In genomic region chr12:109951751-109952150, GRCh38 we compare ENCODE assay signal across 10 cellular contexts. TPM values are rescaled to one million over a fixed set of nuclear protein-coding genes. Genes with fewer than 3 reads are reported as not detected.
DNase-seq lines count a peak whose midpoint lies in the region; ATAC-seq and TF ChIP-seq lines count a peak whose summit lies in the region.
"Had no signal": no experiment of that assay in that cellular context is flagged by ENCODE, and none has a peak within 500 bp of the region (broad histone marks: within the 10 kb centered on the region; RNA-seq: fewer than 3 reads in every experiment).

No MANE protein-coding gene starts in this region.

- no peak overlapping the region for H2BK120ac ChIP-seq in neuronal stem cell (ENCODE audit: low read depth, low read length)

- peak overlapping the region; percentile 24 for H3K27ac Mint-ChIP-seq in CD8-positive, alpha-beta T cell

- H4K20me1 ChIP-seq in OCI-LY3 (ENCODE audit: insufficient read depth, low read length), result peaks cover 7% of the 10 kb centered on the region

- intact Hi-C loops in CD8-positive, alpha-beta T cell (cut with DNase I, micrococcal nuclease), result no loop called here
- intact Hi-C loops in vagina (cut with DNase I), result no loop called here

- no peak overlapping the region for H3K4me3 Mint-ChIP-seq in CD8-positive, alpha-beta T cell
- H3K4me3 Mint-ChIP-seq: activated CD8-positive, alpha-beta T cell treated with anti-CD3 and anti-CD28 coated beads, Interleukin-2, amount 10 ng/mL, durations not matched to agents 7 days and 5 days had no signal

- no peaks in the 10 kb centered on the region for H3K9me3 ChIP-seq in CD8-positive, alpha-beta T cell (ENCODE audit: low read length)
- H3K9me3 ChIP-seq in OCI-LY3 (ENCODE audit: insufficient read depth, low read length), result no peaks in the 10 kb centered on the region
- H3K9me3 ChIP-seq in neuronal stem cell (replicated peaks in 1 of 2; ENCODE audit: control insufficient read depth in 2 of 2, insufficient read depth in 1 of 2, low read depth in 1 of 2, low read length in 2 of 2), result no peaks in the 10 kb centered on the region
- no peaks in the 10 kb centered on the region for H3K9me3 ChIP-seq in vagina

- H4K8ac ChIP-seq in neuronal stem cell (ENCODE audit: low read depth, low read length), result peak overlapping the region; percentile 45

- H2AFZ ChIP-seq in OCI-LY3 (ENCODE audit: low read depth, low read length) (no peak overlapping the region), neuronal stem cell (ENCODE audit: low read length) (no peak overlapping the region)

- H3K18ac ChIP-seq in neuronal stem cell (ENCODE audit: low read length), result no peak overlapping the region

- H3K27me3 Mint-ChIP-seq in CD8-positive, alpha-beta T cell (ENCODE audit: low read depth), result no peaks in the 10 kb centered on the region

- H4K91ac ChIP-seq in neuronal stem cell (ENCODE audit: low read depth, low read length, poor library complexity), result no peak overlapping the region

- ATAC-seq in CD8-positive, alpha-beta T cell, result no peak
- no peak for ATAC-seq in HG02610 (IDR thresholded peaks at IDR 0.05; ENCODE audit: unreplicated experiment)
- ATAC-seq in HG02885 (IDR thresholded peaks at IDR 0.05; ENCODE audit: poor library complexity, unreplicated experiment), result no peak
- ATAC-seq: K562 had no signal

- WGBS in neuronal stem cell (ENCODE audit: extremely low coverage in 2 of 2, insufficient read length in 2 of 2, insufficient replicate concordance in 1 of 2), 2 donors, result no CpG with 5 or more reads among the region's 7 CpGs

- POLR2A ChIA-PET in CD8-positive, alpha-beta T cell (lab: Charles Lee), result no interaction called here

- H3K27ac ChIP-seq in CD8-positive, alpha-beta T cell (ENCODE audit: low read depth, low read length), result no peak overlapping the region
- H3K27ac ChIP-seq in OCI-LY3 (ENCODE audit: low read length) (peak overlapping the region; percentile 58; the same call in 1 of the 2 replicates), neuronal stem cell (replicated peaks; ENCODE audit: low read length) (no peak overlapping the region), vagina (no peak overlapping the region)

- H3K36me3 ChIP-seq in CD8-positive, alpha-beta T cell (ENCODE audit: insufficient read depth, low read length), result peaks cover 43% of the 10 kb centered on the region
- H3K36me3 ChIP-seq in OCI-LY3 (replicated peaks; ENCODE audit: low read depth, low read length), result peaks cover 80% of the 10 kb centered on the region
- peaks cover 14 to 69% of the 10 kb centered on the region in 2 donors for H3K36me3 ChIP-seq in neuronal stem cell (replicated peaks in 1 of 2; ENCODE audit: control insufficient read depth in 2 of 2, insufficient read depth in 2 of 2, low read length in 2 of 2)
- peaks cover 0 to 40% of the 10 kb centered on the region in 2 donors for H3K36me3 ChIP-seq in vagina

- H2BK5ac ChIP-seq in neuronal stem cell (ENCODE audit: low read length), result no peak overlapping the region

- no peaks in the 10 kb centered on the region for H3K9me3 Mint-ChIP-seq in CD8-positive, alpha-beta T cell

- CTCF ChIA-PET in CD8-positive, alpha-beta T cell (lab: Charles Lee), result interaction anchor here (1.3 kb wide), 1 partner anchor 105 kb away, joined by 3 read pairs; no protein-coding TSS in a partner anchor

- no peak for TF ChIP-seq POLR2A in vagina (IDR thresholded peaks at IDR 0.05)

- peaks cover 13% of the 10 kb centered on the region; the same call in 1 of the 2 replicates for H3K79me2 ChIP-seq in OCI-LY3 (ENCODE audit: low read length)

- no peak overlapping the region for H2BK12ac ChIP-seq in neuronal stem cell (ENCODE audit: low read length)

- no peak overlapping the region for H3K9ac ChIP-seq in OCI-LY3 (ENCODE audit: low read length)
- peak overlapping the region; percentile 65 for H3K9ac ChIP-seq in neuronal stem cell (ENCODE audit: low read depth, low read length, poor library complexity)

- peaks cover 92% of the 10 kb centered on the region for H3K36me3 Mint-ChIP-seq in CD8-positive, alpha-beta T cell

- peak overlapping the region; percentile 40 for H3K23ac ChIP-seq in neuronal stem cell (ENCODE audit: low read depth, low read length, poor library complexity)

- H3K4me1 ChIP-seq in CD8-positive, alpha-beta T cell (ENCODE audit: insufficient read depth, low read length), result peaks cover 7% of the 10 kb centered on the region
- H3K4me1 ChIP-seq in OCI-LY3 (ENCODE audit: low read length), result peaks cover 44% of the 10 kb centered on the region
- peaks cover 15 to 43% of the 10 kb centered on the region in 2 donors for H3K4me1 ChIP-seq in neuronal stem cell (ENCODE audit: control insufficient read depth in 2 of 2, insufficient read depth in 1 of 2, low read depth in 1 of 2, low read length in 2 of 2)
- H3K4me1 ChIP-seq in vagina, result peaks cover 12% of the 10 kb centered on the region

- H3K14ac ChIP-seq in neuronal stem cell (ENCODE audit: low read length), result no peak overlapping the region

- no peak overlapping the region for H3K4ac ChIP-seq in neuronal stem cell (ENCODE audit: low read length)

- DNase-seq in CD8-positive, alpha-beta T cell, result no peak
- DNase-seq in epithelial cell of proximal tubule (ENCODE audit: low read depth), result peak; percentile 81
- DNase-seq in neuronal stem cell (ENCODE audit: low spot score), result no peak
- no peak for DNase-seq in NAMALWA (ENCODE audit: low spot score)
- no peak for DNase-seq in vagina (ENCODE audit: extremely low spot score in 2 of 2)
- DNase-seq: activated CD8-positive, alpha-beta T cell treated with anti-CD3 and anti-CD28 coated beads, Interleukin-2, amount 10 ng/mL, durations not matched to agents 7 days and 5 days had no signal

- H2AK5ac ChIP-seq in neuronal stem cell (ENCODE audit: low read depth, low read length), result no peak overlapping the region

- no peak overlapping the region for H2BK15ac ChIP-seq in neuronal stem cell (ENCODE audit: low read length)

- H3K79me1 ChIP-seq in neuronal stem cell (ENCODE audit: low read depth, low read length), result no peaks in the 10 kb centered on the region

- H3K4me2 ChIP-seq in OCI-LY3 (ENCODE audit: low read length) (no peak overlapping the region), neuronal stem cell (ENCODE audit: insufficient read depth, low read length, poor library complexity, severe bottlenecking) (no peak overlapping the region)

- H3K27me3 ChIP-seq in CD8-positive, alpha-beta T cell (ENCODE audit: insufficient read depth, low read length), result no peaks in the 10 kb centered on the region
- H3K27me3 ChIP-seq in OCI-LY3 (ENCODE audit: low read depth, low read length) (no peaks in the 10 kb centered on the region), neuronal stem cell (ENCODE audit: control insufficient read depth in 3 of 3, insufficient read depth in 3 of 3, low read depth in 1 of 3, low read length in 3 of 3) (no peaks in the 10 kb centered on the region), vagina (no peaks in the 10 kb centered on the region)

- no peak for TF ChIP-seq CTCF in CD8-positive, alpha-beta T cell (IDR thresholded peaks at IDR 0.05)
- TF ChIP-seq CTCF in OCI-LY3 (IDR thresholded peaks at IDR 0.05; ENCODE audit: low read depth, low read length), result no peak
- TF ChIP-seq CTCF in epithelial cell of proximal tubule (conservative IDR thresholded peaks at IDR 0.05; ENCODE audit: low read depth, low read length), result no peak
- TF ChIP-seq CTCF in vagina (IDR thresholded peaks at IDR 0.05), result no peak

- H3K4me3 ChIP-seq in CD8-positive, alpha-beta T cell (ENCODE audit: low read depth, low read length), result no peak overlapping the region
- H3K4me3 ChIP-seq in OCI-LY3 (ENCODE audit: low read length), result no peak overlapping the region
- no peak overlapping the region for H3K4me3 ChIP-seq in epithelial cell of proximal tubule (ENCODE audit: low read depth, low read length)
- H3K4me3 ChIP-seq in neuronal stem cell (ENCODE audit: low read length in 2 of 2), result no peak overlapping the region
- H3K4me3 ChIP-seq in vagina, result no peak overlapping the region
- H3K4me3 ChIP-seq: K562 had no signal

- H3K4me1 Mint-ChIP-seq in CD8-positive, alpha-beta T cell (ENCODE audit: low read depth), result peaks cover 20% of the 10 kb centered on the region

RNA-seq across cellular contexts. Expression of gene GIT2, which starts 44.4 kb away (rescaled TPM):
- 10 to 100 TPM; 47.6 to 57.9 TPM for total RNA-seq in CD8-positive, alpha-beta T cell
- total RNA-seq in epithelial cell of proximal tubule (19.2 and 20.1 TPM in 2 replicates), vagina (43.0 TPM)
- 13.3 TPM for polyA plus RNA-seq in neuronal stem cell (2013, experiment 1 of 2)
- polyA plus RNA-seq in neuronal stem cell (2013, experiment 2 of 2), result 13.8 TPM

RNA-seq across cellular contexts. Expression of gene ANKRD13A, which starts 47.5 kb away (rescaled TPM):
- total RNA-seq in CD8-positive, alpha-beta T cell, result 10 to 100 TPM; 38.8 to 41.7 TPM
- total RNA-seq in epithelial cell of proximal tubule (43.8 and 96.1 TPM in 2 replicates), vagina (108 TPM)
- 12.9 TPM for polyA plus RNA-seq in neuronal stem cell (2013, experiment 1 of 2)
- 13.6 TPM for polyA plus RNA-seq in neuronal stem cell (2013, experiment 2 of 2)

RNA-seq across cellular contexts. Expression of gene TCHP, which starts 51.7 kb away (rescaled TPM):
- 10 to 100 TPM; 11.4 to 15.7 TPM for total RNA-seq in CD8-positive, alpha-beta T cell
- total RNA-seq in epithelial cell of proximal tubule, result 20.0 and 37.5 TPM in 2 replicates
- 17.3 TPM for polyA plus RNA-seq in neuronal stem cell (2013, experiment 1 of 2)
- 17.6 TPM for polyA plus RNA-seq in neuronal stem cell (2013, experiment 2 of 2)
- total RNA-seq in vagina, result 21.1 TPM
